In genomic region chr11:779120-779954, GRCh38 we compare ENCODE assay signal across 12 cellular contexts. TPM values are rescaled to one million over a fixed set of nuclear protein-coding genes. Genes with fewer than 3 reads are reported as not detected.
A peak's percentile ranks its signal among the peaks of the same experiment; 100 is the strongest.
DNase-seq lines count a peak whose midpoint lies in the region; ATAC-seq, FAIRE-seq and TF ChIP-seq lines count a peak whose summit lies in the region.
"Had no signal": no experiment of that assay in that cellular context is flagged by ENCODE, and none has a peak within 500 bp of the region (broad histone marks: within the 10 kb centered on the region; RNA-seq: fewer than 3 reads in every experiment).

No MANE protein-coding gene starts in this region.

- H3K79me1 ChIP-seq in IMR-90 (ENCODE audit: low read depth in 1 of 2, low read length in 2 of 2), result peaks cover 12 to 61% of the 10 kb centered on the region in 2 experiments; a peak in 3 of 4 replicates

- H2AK9ac ChIP-seq in IMR-90 (replicated peaks; ENCODE audit: low read depth, low read length, poor library complexity), result no peak overlapping the region

- no peak overlapping the region for H2BK5ac ChIP-seq in IMR-90 (ENCODE audit: low read depth, low read length, poor library complexity, severe bottlenecking)

- peaks cover 19% of the 10 kb centered on the region for H3K4me1 Mint-ChIP-seq in T-helper 2 cell treated with Interferon-gamma antibody and Interleukin-4, amounts not matched to agents 5 μg/mL and 100 μg/mL, for 36 hours (ENCODE audit: low read depth)
- peaks cover 19% of the 10 kb centered on the region for H3K4me1 Mint-ChIP-seq in activated naive CD8-positive, alpha-beta T cell treated with anti-CD3 and anti-CD28 coated beads, Interleukin-2, amount 50 U/mL, for 24 hours
- H3K4me1 Mint-ChIP-seq in neural progenitor cell, result peaks cover 34% of the 10 kb centered on the region

- no peak overlapping the region for H2AK5ac ChIP-seq in IMR-90 (ENCODE audit: low read depth, low read length)

- no peak overlapping the region for H3K23ac ChIP-seq in IMR-90 (ENCODE audit: low read depth, low read length)

- no peak overlapping the region for H3K4me3 ChIP-seq in IMR-90 (ENCODE audit: insufficient read depth, low read depth, low read length)
- no peak overlapping the region for H3K4me3 ChIP-seq in neural progenitor cell
- H3K4me3 ChIP-seq: testis had no signal

- H3K4ac ChIP-seq in IMR-90 (ENCODE audit: low read depth, low read length), result no peak overlapping the region

- no peak overlapping the region for H2BK120ac ChIP-seq in IMR-90 (ENCODE audit: low read depth, low read length)

- FAIRE-seq in H54 (lab: Jason Lieb, UNC), result no peak
- FAIRE-seq: islet of Langerhans had no signal

- H4K91ac ChIP-seq in IMR-90 (ENCODE audit: insufficient read depth, low read depth, low read length), result no peak overlapping the region

- no peak overlapping the region for H3K56ac ChIP-seq in IMR-90 (ENCODE audit: extremely low read depth, insufficient read depth, low read length)

- H4K20me1 ChIP-seq in IMR-90 (ENCODE audit: insufficient read depth, low read length) (peaks cover 42% of the 10 kb centered on the region), neural progenitor cell (ENCODE audit: low read depth) (peaks cover 39% of the 10 kb centered on the region)

- no peak overlapping the region for H4K8ac ChIP-seq in IMR-90 (ENCODE audit: low read depth in 2 of 2, low read length in 2 of 2)

- H3K9me3 Mint-ChIP-seq in T-helper 2 cell treated with Interferon-gamma antibody and Interleukin-4, amounts not matched to agents 5 μg/mL and 100 μg/mL, for 36 hours, result no peaks in the 10 kb centered on the region
- H3K9me3 Mint-ChIP-seq in activated naive CD8-positive, alpha-beta T cell treated with anti-CD3 and anti-CD28 coated beads, Interleukin-2, amount 50 U/mL, for 24 hours, result no peaks in the 10 kb centered on the region
- H3K9me3 Mint-ChIP-seq in neural progenitor cell, result no peaks in the 10 kb centered on the region

- H3K36me3 ChIP-seq in IMR-90 (ENCODE audit: control insufficient read depth, insufficient read depth, low read length) (peaks cover 12% of the 10 kb centered on the region), neural progenitor cell (no peaks in the 10 kb centered on the region)

- no peaks in the 10 kb centered on the region for H3K27me3 Mint-ChIP-seq in T-helper 2 cell treated with Interferon-gamma antibody and Interleukin-4, amounts not matched to agents 5 μg/mL and 100 μg/mL, for 36 hours (ENCODE audit: low read depth)
- no peaks in the 10 kb centered on the region for H3K27me3 Mint-ChIP-seq in activated naive CD8-positive, alpha-beta T cell treated with anti-CD3 and anti-CD28 coated beads, Interleukin-2, amount 50 U/mL, for 24 hours
- peaks cover 3% of the 10 kb centered on the region for H3K27me3 Mint-ChIP-seq in neural progenitor cell (ENCODE audit: insufficient read depth, low read depth)

- TF ChIP-seq RAD21 in IMR-90 (IDR thresholded peaks at IDR 0.05; ENCODE audit: low read length), result no peak

- CTCF ChIA-PET in IMR-90 (lab: Yijun Ruan, JAX), result no interaction called here

- H2AFZ ChIP-seq in IMR-90 (replicated peaks; ENCODE audit: low read length, poor library complexity) (peak overlapping the region; percentile 14), neural progenitor cell (replicated peaks) (no peak overlapping the region)

- H3K9ac ChIP-seq in IMR-90 (ENCODE audit: low read depth, low read length), result no peak overlapping the region
- H3K9ac ChIP-seq in neural progenitor cell, result no peak overlapping the region

- H3K18ac ChIP-seq in IMR-90 (ENCODE audit: low read depth, low read length), result no peak overlapping the region

- no peaks in the 10 kb centered on the region for H3K27me3 ChIP-seq in IMR-90 (ENCODE audit: control insufficient read depth, insufficient read depth, low read length)
- no peaks in the 10 kb centered on the region for H3K27me3 ChIP-seq in neural progenitor cell
- H3K27me3 ChIP-seq: testis had no signal

- peak overlapping the region; percentile 38 for H3K4me3 Mint-ChIP-seq in T-helper 2 cell treated with Interferon-gamma antibody and Interleukin-4, amounts not matched to agents 5 μg/mL and 100 μg/mL, for 36 hours
- H3K4me3 Mint-ChIP-seq in activated naive CD8-positive, alpha-beta T cell treated with anti-CD3 and anti-CD28 coated beads, Interleukin-2, amount 50 U/mL, for 24 hours, result peak overlapping the region; percentile 38
- peak overlapping the region; percentile 74 for H3K4me3 Mint-ChIP-seq in neural progenitor cell

- peaks cover 32% of the 10 kb centered on the region for H3F3A ChIP-seq in neural progenitor cell (ENCODE audit: low read depth)

- H3K9me3 ChIP-seq in IMR-90 (ENCODE audit: control insufficient read depth, insufficient read depth, low read length) (no peaks in the 10 kb centered on the region), neural progenitor cell (ENCODE audit: low read depth) (no peaks in the 10 kb centered on the region)
- H3K9me3 ChIP-seq: testis had no signal

- TF ChIP-seq CTCF in IMR-90 (conservative IDR thresholded peaks at IDR 0.05; ENCODE audit: low read depth, low read length) (no peak), neural progenitor cell (IDR thresholded peaks at IDR 0.05) (no peak)

- in situ Hi-C loops in IMR-90 (cut with MboI; ENCODE audit: low sequenced_read_pairs), result no loop called here

- TF ChIP-seq POLR2A in IMR-90 (IDR thresholded peaks at IDR 0.05; ENCODE audit: low read depth, low read length), result no peak
- TF ChIP-seq POLR2A in H54 (IDR thresholded peaks at IDR 0.05; ENCODE audit: low read depth, low read length), result no peak

- H3K4me1 ChIP-seq in IMR-90 (ENCODE audit: control insufficient read depth, insufficient read depth, low read length), result peaks cover 19% of the 10 kb centered on the region
- H3K4me1 ChIP-seq in neural progenitor cell, result peaks cover 27% of the 10 kb centered on the region

- no TSS peak for BruUV-seq in IMR-90 (replicated peaks; lab: Mats Ljungman, UMichigan)

- DNase-seq in T-helper 2 cell treated with Interferon-gamma antibody and Interleukin-4, amounts not matched to agents 5 μg/mL and 100 μg/mL, for 36 hours (ENCODE audit: low spot score), result no peak
- DNase-seq in T-helper 2 cell (no peak), IMR-90 (no peak), neural progenitor cell (ENCODE audit: low spot score) (no peak), amygdala (lab: John Stamatoyannopoulos, UW) (no peak), H54 (ENCODE audit: insufficient read length, low spot score) (no peak), dermis blood vessel endothelial cell (no peak)
- DNase-seq in activated naive CD8-positive, alpha-beta T cell treated with anti-CD3 and anti-CD28 coated beads, Interleukin-2, amount 50 U/mL, for 24 hours, result no peak
- DNase-seq: Calu3, NCI-H82, testis had no signal

- no peak overlapping the region for H2BK20ac ChIP-seq in IMR-90 (ENCODE audit: low read depth, low read length)

- intact Hi-C loops in IMR-90 (cut with micrococcal nuclease), result no loop called here

- H3K4me2 ChIP-seq in IMR-90 (ENCODE audit: low read depth, low read length) (no peak overlapping the region), neural progenitor cell (no peak overlapping the region)

- POLR2A ChIA-PET in IMR-90 (lab: Charles Lee; ENCODE audit: unreplicated experiment), result no interaction called here

- H3K79me2 ChIP-seq in neural progenitor cell (ENCODE audit: low read depth), result peaks cover 37% of the 10 kb centered on the region

- H4K5ac ChIP-seq in IMR-90 (ENCODE audit: low read depth, low read length), result no peak overlapping the region

- no peak for ATAC-seq in IMR-90 (ENCODE audit: low read depth)
- ATAC-seq in activated naive CD8-positive, alpha-beta T cell treated with anti-CD3 and anti-CD28 coated beads, Interleukin-2, amount 50 U/mL, for 24 hours, result no peak

- peaks cover 6% of the 10 kb centered on the region for H3K36me3 Mint-ChIP-seq in T-helper 2 cell treated with Interferon-gamma antibody and Interleukin-4, amounts not matched to agents 5 μg/mL and 100 μg/mL, for 36 hours (ENCODE audit: low read depth)
- H3K36me3 Mint-ChIP-seq in activated naive CD8-positive, alpha-beta T cell treated with anti-CD3 and anti-CD28 coated beads, Interleukin-2, amount 50 U/mL, for 24 hours (ENCODE audit: low read depth), result peaks cover 6% of the 10 kb centered on the region
- H3K36me3 Mint-ChIP-seq in neural progenitor cell, result peaks cover 3% of the 10 kb centered on the region

- H2BK15ac ChIP-seq in IMR-90 (ENCODE audit: low read depth, low read length), result no peak overlapping the region

- dilution Hi-C loops in IMR-90 (cut with HindIII; ENCODE audit: low sequenced_read_pairs, unreplicated experiment), result no loop called here

- H3K27ac ChIP-seq in IMR-90 (ENCODE audit: insufficient read depth, low read length) (no peak overlapping the region), neural progenitor cell (no peak overlapping the region)
- H3K27ac ChIP-seq: testis had no signal

- H3K27ac Mint-ChIP-seq in T-helper 2 cell treated with Interferon-gamma antibody and Interleukin-4, amounts not matched to agents 5 μg/mL and 100 μg/mL, for 36 hours, result peak overlapping the region; percentile 41
- no peak overlapping the region for H3K27ac Mint-ChIP-seq in activated naive CD8-positive, alpha-beta T cell treated with anti-CD3 and anti-CD28 coated beads, Interleukin-2, amount 50 U/mL, for 24 hours
- H3K27ac Mint-ChIP-seq in neural progenitor cell, result no peak overlapping the region

- H3K14ac ChIP-seq in IMR-90 (replicated peaks; ENCODE audit: low read depth, low read length), result no peak overlapping the region

- 100% methylated on average over 2 of the region's 20 CpGs; no CpG with 5 or more reads in 1 of the 2 experiments for WGBS in IMR-90 (ENCODE audit: extremely low coverage in 2 of 2, insufficient read length in 1 of 2), 2 experiments

- peaks cover 11% of the 10 kb centered on the region; the same call in 1 of the 2 replicates for H3K9me1 ChIP-seq in IMR-90 (ENCODE audit: insufficient read depth, low read length)

RNA-seq across cellular contexts. Expression of gene GATD1, which starts 2.0 kb away (rescaled TPM):
- total RNA-seq in IMR-90 (2012; rRNA removed) (3.0 and 4.2 TPM in 2 replicates), neural progenitor cell (ENCODE audit: low replicate concordance) (24.1 and 52.9 TPM in 2 replicates), dermis blood vessel endothelial cell (19.6 and 23.4 TPM in 2 replicates)
- 48.1 and 52.5 TPM in 2 replicates for polyA plus RNA-seq in IMR-90 (2012; rRNA removed)
- 61.4 and 99.9 TPM in 2 replicates for polyA plus RNA-seq in IMR-90 (2012; cell fraction: cytosol; rRNA removed)
- polyA plus RNA-seq in IMR-90 (2012; cell fraction: nucleus; rRNA removed; ENCODE audit: low replicate concordance), result 288 and 910 TPM in 2 replicates

RNA-seq across cellular contexts. Expression of gene CEND1, which starts 10.6 kb away (rescaled TPM):
- total RNA-seq in IMR-90 (2012; rRNA removed) (0.83 and 0.90 TPM in 2 replicates), neural progenitor cell (ENCODE audit: low replicate concordance) (0.94 and 1.9 TPM in 2 replicates), dermis blood vessel endothelial cell (0.14 and 0.17 TPM in 2 replicates)
- polyA plus RNA-seq in IMR-90 (2012; rRNA removed), result 4.0 and 5.0 TPM in 2 replicates
- polyA plus RNA-seq in IMR-90 (2012; cell fraction: cytosol; rRNA removed), result 3.3 and 5.1 TPM in 2 replicates
- 1.7 and 3.7 TPM in 2 replicates for polyA plus RNA-seq in IMR-90 (2012; cell fraction: nucleus; rRNA removed; ENCODE audit: low replicate concordance)
- total RNA-seq: Calu3 had no signal

RNA-seq across cellular contexts. Expression of gene SLC25A22, which starts 18.7 kb away (rescaled TPM):
- total RNA-seq in IMR-90 (2012; rRNA removed) (7.2 and 8.2 TPM in 2 replicates), neural progenitor cell (ENCODE audit: low replicate concordance) (11.0 and 38.4 TPM in 2 replicates), dermis blood vessel endothelial cell (7.1 and 13.6 TPM in 2 replicates)
- 41.3 and 48.8 TPM in 2 replicates for polyA plus RNA-seq in IMR-90 (2012; rRNA removed)
- polyA plus RNA-seq in IMR-90 (2012; cell fraction: cytosol; rRNA removed), result 33.9 and 46.7 TPM in 2 replicates
- 73.0 and 204 TPM in 2 replicates for polyA plus RNA-seq in IMR-90 (2012; cell fraction: nucleus; rRNA removed; ENCODE audit: low replicate concordance)

RNA-seq across cellular contexts. Expression of gene PIDD1, which starts 25.7 kb away (rescaled TPM):
- total RNA-seq in IMR-90 (2012; rRNA removed) (0.56 and 1.3 TPM in 2 replicates), neural progenitor cell (ENCODE audit: low replicate concordance) (4.8 and 34.6 TPM in 2 replicates), dermis blood vessel endothelial cell (7.8 and 12.1 TPM in 2 replicates)
- polyA plus RNA-seq in IMR-90 (2012; rRNA removed), result 16.4 and 20.3 TPM in 2 replicates
- 8.2 and 12.3 TPM in 2 replicates for polyA plus RNA-seq in IMR-90 (2012; cell fraction: cytosol; rRNA removed)
- 104 and 312 TPM in 2 replicates for polyA plus RNA-seq in IMR-90 (2012; cell fraction: nucleus; rRNA removed; ENCODE audit: low replicate concordance)

RNA-seq across cellular contexts. Expression of gene RPLP2, which starts 30.4 kb away (rescaled TPM):
- total RNA-seq in IMR-90 (2012; rRNA removed) (59.9 and 95.0 TPM in 2 replicates), neural progenitor cell (ENCODE audit: low replicate concordance) (418 and 629 TPM in 2 replicates), dermis blood vessel endothelial cell (199 and 232 TPM in 2 replicates)
- polyA plus RNA-seq in IMR-90 (2012; rRNA removed), result 1,851 and 1,897 TPM in 2 replicates
- 794 and 1,177 TPM in 2 replicates for polyA plus RNA-seq in IMR-90 (2012; cell fraction: cytosol; rRNA removed)
- polyA plus RNA-seq in IMR-90 (2012; cell fraction: nucleus; rRNA removed; ENCODE audit: low replicate concordance), result 397 and 406 TPM in 2 replicates
